ENCODE assay signal across 1 cellular context in genomic region chr16:6016530-6017184, GRCh38.
TF ChIP-seq lines count a peak whose summit lies in the region.

No MANE protein-coding gene starts in this region.

TF ChIP-seq in SK-N-SH treated with all-trans-retinoic acid at 6 μM for 48 hours, 23 proteins besides CTCF, POLR2A, EP300 and RAD21 (continued from another document):
- no peak for TF ChIP-seq CREB5 (CRISPR knock-in tag; IDR thresholded peaks at IDR 0.05; ENCODE audit: low read depth)
- no peak for TF ChIP-seq PPARA (CRISPR knock-in tag; IDR thresholded peaks at IDR 0.05; ENCODE audit: borderline replicate concordance)
- TF ChIP-seq ZFP3 (CRISPR knock-in tag; IDR thresholded peaks at IDR 0.05) = no peak
- TF ChIP-seq ZNF565 (CRISPR knock-in tag; conservative IDR thresholded peaks at IDR 0.05; ENCODE audit: low read depth) = no peak
- TF ChIP-seq SNAI2 (CRISPR knock-in tag; IDR thresholded peaks at IDR 0.05) = no peak
- no peak for TF ChIP-seq ESRRG (CRISPR knock-in tag; IDR thresholded peaks at IDR 0.05)
- TF ChIP-seq TCF4 (CRISPR knock-in tag; IDR thresholded peaks at IDR 0.05; ENCODE audit: borderline replicate concordance) = no peak
